Comparison of ENCODE assay signal across 8 cellular contexts in the genomic region with DNA sequence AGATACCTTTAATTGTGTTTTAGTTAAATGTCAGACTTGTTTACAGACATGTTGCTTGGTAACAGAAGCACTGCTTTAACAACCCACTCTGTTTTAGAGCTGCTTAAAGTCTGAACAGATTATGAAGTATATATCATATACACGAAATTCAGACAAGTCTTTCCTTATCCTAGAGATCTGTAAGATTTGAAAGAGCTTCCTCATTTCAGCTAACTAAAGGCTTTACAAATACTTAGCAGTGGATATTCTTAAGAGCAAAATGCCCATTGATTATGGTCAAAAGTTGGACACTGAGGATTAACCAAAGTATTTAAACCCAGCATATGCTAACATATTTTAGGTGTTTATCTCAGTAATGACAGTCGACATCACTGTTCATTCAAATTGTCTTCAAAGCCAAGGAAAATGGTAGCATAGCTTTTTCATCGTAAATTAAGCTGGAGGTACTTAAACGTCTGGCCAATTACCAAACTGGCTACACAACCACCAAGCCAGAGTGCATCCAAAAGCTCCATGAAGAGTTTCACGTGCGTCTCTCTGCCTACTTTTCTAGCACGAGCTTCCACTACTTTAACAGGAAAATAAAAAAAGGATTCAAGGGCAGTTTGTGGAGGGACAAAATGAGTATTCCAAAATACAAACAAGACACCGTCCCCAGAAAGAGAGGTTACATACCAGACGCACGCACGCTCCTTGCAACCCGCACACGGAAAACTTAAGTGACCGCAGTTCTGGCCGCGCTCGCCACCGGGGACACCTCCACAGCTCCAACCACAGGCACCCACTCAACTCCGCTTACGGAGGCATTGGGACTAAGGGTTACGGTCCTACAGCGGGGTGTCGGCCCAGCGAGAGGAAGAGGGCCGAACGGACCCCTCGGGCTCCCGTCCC. TPM values are rescaled to one million over a fixed set of nuclear protein-coding genes. Genes with fewer than 3 reads are reported as not detected.
DNase-seq lines count a peak whose midpoint lies in the region; TF ChIP-seq lines count a peak whose summit lies in the region.

No MANE protein-coding gene starts in this region.

- H3K4me1 ChIP-seq in cardiac muscle cell (ENCODE audit: low read depth) = no peaks in the 10 kb centered on the region

- H3K27me3 Mint-ChIP-seq in HFFc6 (ENCODE audit: insufficient read depth) = no peaks in the 10 kb centered on the region; the same call in none of the 2 replicates
- peaks cover 5% of the 10 kb centered on the region for H3K27me3 Mint-ChIP-seq in activated T-helper 2 cell treated with anti-CD3 and anti-CD28 coated beads, Interferon-gamma antibody, Interleukin-2, Interleukin-4, amounts not matched to agents 10 μg/mL and 5 μg/mL and 100 μg/mL, durations not matched to agents 14 hours and 24 hours and 36 hours (ENCODE audit: low read depth)

- intact Hi-C loops in activated T-helper 2 cell treated with anti-CD3 and anti-CD28 coated beads, Interferon-gamma antibody, Interleukin-2, Interleukin-4, amounts not matched to agents 10 μg/mL and 5 μg/mL and 100 μg/mL, durations not matched to agents 14 hours and 24 hours and 36 hours (cut with micrococcal nuclease) = loop anchor here (1.0 to 5.0 kb wide), 7 partner anchors 73 to 311 kb away; partner anchors contain the start of gene PLXNC1

- H3K27me3 ChIP-seq in cardiac muscle cell = no peaks in the 10 kb centered on the region

- H3K9me3 ChIP-seq in cardiac muscle cell (ENCODE audit: low read depth) = no peaks in the 10 kb centered on the region

- peaks cover 15% of the 10 kb centered on the region for H3K36me3 Mint-ChIP-seq in HFFc6 (ENCODE audit: low read depth)
- H3K36me3 Mint-ChIP-seq in activated T-helper 2 cell treated with anti-CD3 and anti-CD28 coated beads, Interferon-gamma antibody, Interleukin-2, Interleukin-4, amounts not matched to agents 10 μg/mL and 5 μg/mL and 100 μg/mL, durations not matched to agents 14 hours and 24 hours and 36 hours (ENCODE audit: low read depth) = peaks cover 48% of the 10 kb centered on the region

- H3K27ac Mint-ChIP-seq in HFFc6 = peak overlapping the region; percentile 98
- peak overlapping the region; percentile 92 for H3K27ac Mint-ChIP-seq in activated T-helper 2 cell treated with anti-CD3 and anti-CD28 coated beads, Interferon-gamma antibody, Interleukin-2, Interleukin-4, amounts not matched to agents 10 μg/mL and 5 μg/mL and 100 μg/mL, durations not matched to agents 14 hours and 24 hours and 36 hours

- TF ChIP-seq CTCF in HFFc6 (IDR thresholded peaks at IDR 0.05) (no peak), cardiac muscle cell (IDR thresholded peaks at IDR 0.05; ENCODE audit: low read depth, low read length) (no peak)

- H3K27ac ChIP-seq in cardiac muscle cell = peak overlapping the region; percentile 68

- H3K36me3 ChIP-seq in cardiac muscle cell = no peaks in the 10 kb centered on the region

- H3K9me3 Mint-ChIP-seq in HFFc6 = no peaks in the 10 kb centered on the region
- H3K9me3 Mint-ChIP-seq in activated T-helper 2 cell treated with anti-CD3 and anti-CD28 coated beads, Interferon-gamma antibody, Interleukin-2, Interleukin-4, amounts not matched to agents 10 μg/mL and 5 μg/mL and 100 μg/mL, durations not matched to agents 14 hours and 24 hours and 36 hours = peaks cover 5% of the 10 kb centered on the region

- H3K4me3 Mint-ChIP-seq in HFFc6 = peak overlapping the region; percentile 98
- H3K4me3 Mint-ChIP-seq in activated T-helper 2 cell treated with anti-CD3 and anti-CD28 coated beads, Interferon-gamma antibody, Interleukin-2, Interleukin-4, amounts not matched to agents 10 μg/mL and 5 μg/mL and 100 μg/mL, durations not matched to agents 14 hours and 24 hours and 36 hours (ENCODE audit: low read depth) = peak overlapping the region; percentile 88

- peaks cover 26% of the 10 kb centered on the region for H3K4me1 Mint-ChIP-seq in HFFc6 (ENCODE audit: low read depth)
- peaks cover 27% of the 10 kb centered on the region for H3K4me1 Mint-ChIP-seq in activated T-helper 2 cell treated with anti-CD3 and anti-CD28 coated beads, Interferon-gamma antibody, Interleukin-2, Interleukin-4, amounts not matched to agents 10 μg/mL and 5 μg/mL and 100 μg/mL, durations not matched to agents 14 hours and 24 hours and 36 hours (ENCODE audit: low read depth)

- H3K4me3 ChIP-seq in cardiac muscle cell = peak overlapping the region; percentile 77

- DNase-seq in NCI-H345 (lab: John Stamatoyannopoulos, UW) (peak; percentile 60), NCI-H345 treated with DMSO at 0.1 percent for 48 hours (lab: John Stamatoyannopoulos, UW; ENCODE audit: unreplicated experiment) (no peak), HFFc6 (peak; percentile 32), NAMALWA (ENCODE audit: low spot score) (peak; percentile 57), cardiac muscle cell (ENCODE audit: low read depth in 1 of 2, low spot score in 1 of 2) (peak; percentile 50 to 55), pulmonary artery endothelial cell (ENCODE audit: low read depth, low spot score) (peak; percentile 0), D341Med (ENCODE audit: low spot score) (no peak)
- DNase-seq in activated T-helper 2 cell treated with anti-CD3 and anti-CD28 coated beads, Interferon-gamma antibody, Interleukin-2, Interleukin-4, amounts not matched to agents 10 μg/mL and 5 μg/mL and 100 μg/mL, durations not matched to agents 14 hours and 24 hours and 36 hours (ENCODE audit: low spot score) = no peak

RNA-seq across cellular contexts. Expression of gene CEP83, which starts 0.5 kb away (rescaled TPM):
- 1 to 10 TPM; 7.2 to 8.8 (median 7.8) TPM for total RNA-seq in HFFc6 (2021; fragmentation: NEBNext Ultra II Directional; extraction: Animal tissue kit (Norgen Biotek cat#: 25700))
- total RNA-seq in activated T-helper 2 cell treated with anti-CD3 and anti-CD28 coated beads, Interferon-gamma antibody, Interleukin-2, Interleukin-4, amounts not matched to agents 10 μg/mL and 5 μg/mL and 100 μg/mL, durations not matched to agents 14 hours and 24 hours and 36 hours = 32.4 and 35.9 TPM in 2 replicates
- total RNA-seq in cardiac muscle cell (19.9 and 35.2 TPM in 2 replicates), pulmonary artery endothelial cell (6.1 and 12.0 TPM in 2 replicates)
- polyA plus RNA-seq in cardiac muscle cell = 16.9 and 18.3 TPM in 2 replicates

Comparison
In these comparisons a context has a peak if more than half of its experiments do, and no peak if none do; other contexts are left out.
1. DNase-seq: peak in NCI-H345 (single experiment), HFFc6 (single experiment), NAMALWA (single experiment), cardiac muscle cell (2 of 2) and pulmonary artery endothelial cell (single experiment); none in NCI-H345 treated with DMSO at 0.1 percent for 48 hours (single experiment), activated T-helper 2 cell treated with anti-CD3 and anti-CD28 coated beads, Interferon-gamma antibody, Interleukin-2, Interleukin-4, amounts not matched to agents 10 μg/mL and 5 μg/mL and 100 μg/mL, durations not matched to agents 14 hours and 24 hours and 36 hours (single experiment) and D341Med (single experiment).